In genomic region chr1:5873556-5873955, GRCh38 we compare ENCODE assay signal across 40 cellular contexts.
"Had no signal": no experiment of that assay in that cellular context is flagged by ENCODE, and none has a peak within 500 bp of the region (broad histone marks: within the 10 kb centered on the region; RNA-seq: fewer than 3 reads in every experiment).

No MANE protein-coding gene starts in this region.

- H3K27ac ChIP-seq: adrenal gland, body of pancreas, brain microvascular endothelial cell, breast epithelium, cardiac muscle cell, VCaP had no signal

- H3K9me3 Mint-ChIP-seq: activated naive CD8-positive, alpha-beta T cell treated with anti-CD3 and anti-CD28 coated beads for 36 hours; activated T-cell treated with anti-CD3 and anti-CD28 coated beads, Interleukin-2, amount 50 U/mL, for 4 hours; central memory CD8-positive, alpha-beta T cell had no signal

- H3K4me1 Mint-ChIP-seq: activated CD4-positive, alpha-beta memory T cell treated with anti-CD3 and anti-CD28 coated beads, Interleukin-2, amount 10 ng/mL, durations not matched to agents 7 days and 5 days; activated CD4-positive, alpha-beta T cell treated with anti-CD3 and anti-CD28 coated beads for 36 hours; activated naive CD8-positive, alpha-beta T cell treated with anti-CD3 and anti-CD28 coated beads for 36 hours; central memory CD8-positive, alpha-beta T cell had no signal

- DNase-seq: activated CD4-positive, alpha-beta memory T cell treated with anti-CD3 and anti-CD28 coated beads, Interleukin-2, amount 10 ng/mL, durations not matched to agents 7 days and 5 days; activated CD4-positive, alpha-beta T cell treated with anti-CD3 and anti-CD28 coated beads for 1 hour; activated CD4-positive, alpha-beta T cell treated with anti-CD3 and anti-CD28 coated beads for 36 hours; activated CD4-positive, alpha-beta T cell treated with anti-CD3 and anti-CD28 coated beads for 48 hours; activated CD4-positive, alpha-beta T cell treated with anti-CD3 and anti-CD28 coated beads, Interleukin-2, amount 10 ng/mL, durations not matched to agents 7 days and 5 days; activated CD4-positive, alpha-beta T cell treated with anti-CD3 and anti-CD28 coated beads, Interleukin-2, amount 50 U/mL, for 48 hours; activated CD4-positive, CD25-positive, alpha-beta regulatory T cell; activated CD8-positive, alpha-beta memory T cell treated with anti-CD3 and anti-CD28 coated beads, Interleukin-2, amount 50 U/mL, for 4 hours; activated effector memory CD4-positive, alpha-beta T cell treated with anti-CD3 and anti-CD28 coated beads, Interleukin-2, amount 50 U/mL, for 16 hours; activated gamma-delta T cell treated with Interleukin-2 at 50 U/mL for 16 hours; activated naive CD4-positive, alpha-beta T cell; activated naive CD4-positive, alpha-beta T cell treated with anti-CD3 and anti-CD28 coated beads for 36 hours; activated naive CD4-positive, alpha-beta T cell treated with anti-CD3 and anti-CD28 coated beads, Interleukin-2, amount 50 U/mL, for 16 hours; activated naive CD8-positive, alpha-beta T cell treated with anti-CD3 and anti-CD28 coated beads for 36 hours; activated T-cell treated with anti-CD3 and anti-CD28 coated beads for 4 hours; activated T-cell treated with anti-CD3 and anti-CD28 coated beads, Interleukin-2, amount 50 U/mL, for 1 hour; activated T-cell treated with anti-CD3 and anti-CD28 coated beads, Interleukin-2, amount 50 U/mL, for 4 hours; activated T-cell treated with anti-CD3 and anti-CD28 coated beads, Interleukin-2, amount 50 U/mL, for 72 hours; adrenal gland; amniotic stem cell; aorta; body of pancreas; brain microvascular endothelial cell; caudate nucleus; cerebellar nuclear complex; T-helper 1 cell; T-helper 2 cell; T-helper 9 cell had no signal

- H3K4me3 Mint-ChIP-seq: activated CD4-positive, alpha-beta memory T cell treated with anti-CD3 and anti-CD28 coated beads, Interleukin-2, amount 10 ng/mL, durations not matched to agents 7 days and 5 days; activated CD4-positive, alpha-beta T cell treated with anti-CD3 and anti-CD28 coated beads for 36 hours; activated CD4-positive, alpha-beta T cell treated with anti-CD3 and anti-CD28 coated beads, Interleukin-2, amount 10 ng/mL, durations not matched to agents 7 days and 5 days; activated naive CD4-positive, alpha-beta T cell treated with anti-CD3 and anti-CD28 coated beads for 36 hours; activated naive CD8-positive, alpha-beta T cell treated with anti-CD3 and anti-CD28 coated beads for 36 hours; activated T-cell treated with anti-CD3 and anti-CD28 coated beads, Interleukin-2, amount 50 U/mL, for 4 hours; activated T-cell treated with anti-CD3 and anti-CD28 coated beads, Interleukin-2, amount 50 U/mL, for 72 hours; activated T-helper 1 cell treated with anti-CD3 and anti-CD28 coated beads, Interleukin-12 subunit alpha, Interleukin-12 subunit beta, Interleukin-2, Interleukin-4 antibody, amounts not matched to agents 30 ng/mL and 10 ng/mL and 1 ng/mL, durations not matched to agents 14 hours and 24 hours and 36 hours; activated T-helper 17 cell treated with anti-CD3 and anti-CD28 coated beads, Interleukin-2, amount 50 U/mL, for 72 hours; central memory CD8-positive, alpha-beta T cell; T-helper 1 cell treated with Interleukin-12 subunit alpha and Interleukin-12 subunit beta and Interleukin-4 antibody, amounts not matched to agents 30 μg/mL and 1 μg/mL, for 36 hours; T-helper 2 cell treated with Interferon-gamma antibody and Interleukin-4, amounts not matched to agents 5 μg/mL and 100 μg/mL, for 36 hours had no signal

- H3K27me3 Mint-ChIP-seq: activated CD4-positive, alpha-beta memory T cell treated with anti-CD3 and anti-CD28 coated beads, Interleukin-2, amount 10 ng/mL, durations not matched to agents 7 days and 5 days; activated CD4-positive, alpha-beta T cell treated with anti-CD3 and anti-CD28 coated beads for 36 hours; activated CD4-positive, alpha-beta T cell treated with anti-CD3 and anti-CD28 coated beads, Interleukin-2, amount 10 ng/mL, durations not matched to agents 7 days and 5 days; activated naive CD8-positive, alpha-beta T cell treated with anti-CD3 and anti-CD28 coated beads for 36 hours; activated T-helper 17 cell treated with anti-CD3 and anti-CD28 coated beads, Interleukin-2, amount 50 U/mL, for 72 hours; central memory CD8-positive, alpha-beta T cell had no signal

- FAIRE-seq: astrocyte, TTC549 had no signal

- ATAC-seq: activated CD4-positive, alpha-beta T cell treated with anti-CD3 and anti-CD28 coated beads for 36 hours; activated CD4-positive, CD25-positive, alpha-beta regulatory T cell treated with anti-CD3 and anti-CD28 coated beads, Interleukin-2, amount 50 U/mL, for 24 hours; activated naive CD4-positive, alpha-beta T cell treated with anti-CD3 and anti-CD28 coated beads, Interleukin-2, amount 50 U/mL, for 72 hours; activated T-cell treated with anti-CD3 and anti-CD28 coated beads, Interleukin-2, amount 50 U/mL, for 4 hours; activated T-cell treated with anti-CD3 and anti-CD28 coated beads, Interleukin-2, amount 50 U/mL, for 72 hours; activated T-helper 17 cell treated with anti-CD3 and anti-CD28 coated beads, Interleukin-2, amount 50 U/mL, for 72 hours; body of pancreas had no signal

- H3K9me3 ChIP-seq: adrenal gland, body of pancreas, breast epithelium had no signal

- H3K4me3 ChIP-seq: adrenal gland, body of pancreas, breast epithelium, cardiac muscle cell had no signal

- H3K4me1 ChIP-seq: adrenal gland, body of pancreas, breast epithelium had no signal

- H3K27me3 ChIP-seq: adrenal gland, body of pancreas, brain microvascular endothelial cell, breast epithelium, cardiac muscle cell had no signal

- H3K36me3 ChIP-seq: brain microvascular endothelial cell, breast epithelium had no signal

- H3K27ac Mint-ChIP-seq: activated CD4-positive, alpha-beta memory T cell treated with anti-CD3 and anti-CD28 coated beads, Interleukin-2, amount 10 ng/mL, durations not matched to agents 7 days and 5 days; activated CD4-positive, alpha-beta T cell treated with anti-CD3 and anti-CD28 coated beads for 36 hours; activated CD4-positive, alpha-beta T cell treated with anti-CD3 and anti-CD28 coated beads, Interleukin-2, amount 10 ng/mL, durations not matched to agents 7 days and 5 days; activated naive CD4-positive, alpha-beta T cell treated with anti-CD3 and anti-CD28 coated beads for 36 hours; activated naive CD4-positive, alpha-beta T cell treated with anti-CD3 and anti-CD28 coated beads, Interleukin-2, amount 50 U/mL, for 72 hours; activated naive CD8-positive, alpha-beta T cell treated with anti-CD3 and anti-CD28 coated beads for 36 hours; activated T-cell treated with anti-CD3 and anti-CD28 coated beads, Interleukin-2, amount 50 U/mL, for 72 hours; activated T-helper 1 cell treated with anti-CD3 and anti-CD28 coated beads, Interleukin-12 subunit alpha, Interleukin-12 subunit beta, Interleukin-2, Interleukin-4 antibody, amounts not matched to agents 30 ng/mL and 10 ng/mL and 1 ng/mL, durations not matched to agents 14 hours and 24 hours and 36 hours; activated T-helper 17 cell treated with anti-CD3 and anti-CD28 coated beads, Interleukin-2, amount 50 U/mL, for 72 hours; T-helper 1 cell treated with Interleukin-12 subunit alpha and Interleukin-12 subunit beta and Interleukin-4 antibody, amounts not matched to agents 30 μg/mL and 1 μg/mL, for 36 hours; T-helper 2 cell treated with Interferon-gamma antibody and Interleukin-4, amounts not matched to agents 5 μg/mL and 100 μg/mL, for 36 hours had no signal
